ENCODE assay signal across 25 cellular contexts in genomic region chr5:1963941-1964451, GRCh38.
"Had no signal": no experiment of that assay in that cellular context is flagged by ENCODE, and none has a peak within 500 bp of the region (broad histone marks: within the 10 kb centered on the region; RNA-seq: fewer than 3 reads in every experiment).

No MANE protein-coding gene starts in this region.

- H3K9me3 Mint-ChIP-seq: activated B cell treated with CpG ODN at 0.5 μM for 24 hours; activated CD4-positive, alpha-beta T cell treated with anti-CD3 and anti-CD28 coated beads, Interleukin-2, amount 10 ng/mL, durations not matched to agents 24 days and 14 days; activated naive CD8-positive, alpha-beta T cell treated with anti-CD3 and anti-CD28 coated beads, Interleukin-2, amount 10 ng/mL, durations not matched to agents 7 days and 5 days; activated T-helper 17 cell treated with anti-CD3 and anti-CD28 coated beads, Interleukin-2, amount 50 U/mL, for 72 hours; IgD-negative memory B cell had no signal

- H3K9me3 ChIP-seq: adrenal gland had no signal

- H3K36me3 ChIP-seq: adrenal gland had no signal

- H3K4me3 Mint-ChIP-seq: activated B cell treated with CpG ODN at 0.5 μM for 24 hours; activated CD4-positive, alpha-beta T cell treated with anti-CD3 and anti-CD28 coated beads, Interleukin-2, amount 10 ng/mL, durations not matched to agents 24 days and 14 days; activated naive CD8-positive, alpha-beta T cell treated with anti-CD3 and anti-CD28 coated beads, Interleukin-2, amount 10 ng/mL, durations not matched to agents 7 days and 5 days; activated T-helper 17 cell treated with anti-CD3 and anti-CD28 coated beads, Interleukin-2, amount 50 U/mL, for 72 hours; IgD-negative memory B cell; T-helper 17 cell had no signal

- DNase-seq: activated B cell treated with CpG ODN at 0.5 μM for 24 hours; activated CD4-positive, alpha-beta T cell treated with anti-CD3 and anti-CD28 coated beads for 1 hour; activated CD4-positive, alpha-beta T cell treated with anti-CD3 and anti-CD28 coated beads, Interleukin-2, amount 10 ng/mL, durations not matched to agents 24 days and 14 days; activated CD4-positive, alpha-beta T cell treated with anti-CD3 and anti-CD28 coated beads, Interleukin-2, amount 50 U/mL, for 48 hours; activated naive CD4-positive, alpha-beta T cell treated with anti-CD3 and anti-CD28 coated beads, Interleukin-2, amount 50 U/mL, for 16 hours; activated naive CD8-positive, alpha-beta T cell treated with anti-CD3 and anti-CD28 coated beads, Interleukin-2, amount 10 ng/mL, durations not matched to agents 7 days and 5 days; activated T-cell treated with anti-CD3 and anti-CD28 coated beads for 4 hours; activated T-cell treated with anti-CD3 and anti-CD28 coated beads, Interleukin-2, amount 50 U/mL, for 48 hours; adrenal gland; anterior cingulate cortex; KG1; MM.1S; NCI-H1105; NCI-H1436; NCI-H1694 treated with DMSO at 0.1 percent for 48 hours; NCI-H2029 treated with DMSO at 0.1 percent for 48 hours; NCI-H510A treated with DMSO at 0.1 percent for 48 hours; NCI-H69; NK-92 treated with Interleukin-12 subunit alpha and Interleukin-12 subunit beta, amount 100 ng/mL, for 24 hours; OCI-M1; SIG-M5; T-helper 17 cell; T-helper 9 cell had no signal

- H3K27me3 ChIP-seq: adrenal gland had no signal

- H3K27ac Mint-ChIP-seq: activated B cell treated with CpG ODN at 0.5 μM for 24 hours; activated CD4-positive, alpha-beta T cell treated with anti-CD3 and anti-CD28 coated beads, Interleukin-2, amount 10 ng/mL, durations not matched to agents 24 days and 14 days; activated naive CD8-positive, alpha-beta T cell treated with anti-CD3 and anti-CD28 coated beads, Interleukin-2, amount 10 ng/mL, durations not matched to agents 7 days and 5 days; activated T-helper 17 cell treated with anti-CD3 and anti-CD28 coated beads, Interleukin-2, amount 50 U/mL, for 72 hours; IgD-negative memory B cell had no signal

- H3K4me1 Mint-ChIP-seq: activated B cell treated with CpG ODN at 0.5 μM for 24 hours; activated CD4-positive, alpha-beta T cell treated with anti-CD3 and anti-CD28 coated beads, Interleukin-2, amount 10 ng/mL, durations not matched to agents 24 days and 14 days; activated naive CD8-positive, alpha-beta T cell treated with anti-CD3 and anti-CD28 coated beads, Interleukin-2, amount 10 ng/mL, durations not matched to agents 7 days and 5 days; activated T-helper 17 cell treated with anti-CD3 and anti-CD28 coated beads, Interleukin-2, amount 50 U/mL, for 72 hours; IgD-negative memory B cell; T-helper 17 cell had no signal

- H3K4me1 ChIP-seq: adrenal gland had no signal

- H3K4me3 ChIP-seq: adrenal gland had no signal

- ATAC-seq: activated T-helper 17 cell treated with anti-CD3 and anti-CD28 coated beads, Interleukin-2, amount 50 U/mL, for 72 hours; T-helper 17 cell had no signal

- H3K27me3 Mint-ChIP-seq: activated CD4-positive, alpha-beta T cell treated with anti-CD3 and anti-CD28 coated beads, Interleukin-2, amount 10 ng/mL, durations not matched to agents 24 days and 14 days had no signal

- H3K27ac ChIP-seq: adrenal gland had no signal

- H3K36me3 Mint-ChIP-seq: activated naive CD8-positive, alpha-beta T cell treated with anti-CD3 and anti-CD28 coated beads, Interleukin-2, amount 10 ng/mL, durations not matched to agents 7 days and 5 days had no signal
